ENCODE assay signal across 11 cellular contexts in the genomic region with DNA sequence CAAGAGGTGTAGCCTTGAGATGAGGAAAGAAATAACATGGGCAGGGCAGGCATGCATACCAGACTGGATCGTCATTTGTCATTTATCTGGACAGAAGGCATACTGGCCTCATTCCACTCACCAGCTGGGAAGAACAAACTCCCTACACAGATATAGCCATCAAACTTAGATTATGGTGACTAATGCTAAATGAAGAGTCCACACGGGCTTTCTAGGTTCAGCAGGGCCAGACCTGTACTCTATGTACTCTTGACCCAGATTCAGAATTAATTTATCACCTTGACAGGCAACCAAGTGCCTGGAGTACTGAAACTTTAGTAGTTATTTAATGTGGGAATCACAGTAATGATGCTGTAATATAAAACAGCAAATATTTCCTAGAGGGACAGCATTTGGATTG. TPM values are rescaled to one million over a fixed set of nuclear protein-coding genes. Genes with fewer than 3 reads are reported as not detected.
DNase-seq lines count a peak whose midpoint lies in the region; FAIRE-seq and TF ChIP-seq lines count a peak whose summit lies in the region.
"Had no signal": no experiment of that assay in that cellular context is flagged by ENCODE, and none has a peak within 500 bp of the region (broad histone marks: within the 10 kb centered on the region; RNA-seq: fewer than 3 reads in every experiment).

No MANE protein-coding gene starts in this region.

- no peak overlapping the region for H3K4me3 ChIP-seq in astrocyte of the spinal cord (ENCODE audit: low read depth, low read length)
- no peak overlapping the region for H3K4me3 ChIP-seq in keratinocyte (ENCODE audit: control insufficient read depth in 2 of 3, extremely low read depth in 1 of 3, insufficient read depth in 2 of 3, low read depth in 1 of 3, low read length in 3 of 3)

- DNase-seq in DMS 273 (lab: John Stamatoyannopoulos, UW; ENCODE audit: unreplicated experiment): peak; percentile 63
- no peak for DNase-seq in DMS 273 treated with DMSO at 0.1 percent for 48 hours (lab: John Stamatoyannopoulos, UW)
- DNase-seq in astrocyte of the spinal cord (ENCODE audit: low read depth, low spot score): peak; percentile 86
- DNase-seq in keratinocyte (ENCODE audit: low read depth, low spot score): peak; percentile 75
- no peak for DNase-seq in type B pancreatic cell (ENCODE audit: extremely low spot score, unreplicated experiment)
- DNase-seq in Kasumi-1 (lab: John Stamatoyannopoulos, UW): no peak
- no peak for DNase-seq in NCI-H2171 (lab: John Stamatoyannopoulos, UW)
- no peak for DNase-seq in activated CD4-positive, alpha-beta T cell treated with anti-CD3 and anti-CD28 coated beads, Interleukin-2, amount 50 U/mL, for 48 hours
- DNase-seq: activated CD4-positive, alpha-beta memory T cell treated with anti-CD3 and anti-CD28 coated beads, Interleukin-2, amount 10 ng/mL, durations not matched to agents 7 days and 5 days; NCI-H2107 had no signal

- H3K27me3 ChIP-seq in keratinocyte (ENCODE audit: control insufficient read depth, extremely low read depth, insufficient read depth, low read length): no peaks in the 10 kb centered on the region

- H3K9ac ChIP-seq in keratinocyte (ENCODE audit: control insufficient read depth, extremely low read depth, insufficient read depth, low read length): no peak overlapping the region

- H3K4me2 ChIP-seq in keratinocyte (ENCODE audit: control insufficient read depth, extremely low read depth, insufficient read depth, low read depth, low read length): peak overlapping the region; percentile 11

- in situ Hi-C loops in astrocyte of the spinal cord (cut with HindIII; ENCODE audit: low sequenced_read_pairs): no loop called here

- H3K27ac ChIP-seq in keratinocyte (ENCODE audit: control insufficient read depth, insufficient read depth, low read length): no peak overlapping the region
- H3K27ac ChIP-seq: 22Rv1 had no signal

- peaks cover 4% of the 10 kb centered on the region for H3K36me3 Mint-ChIP-seq in type B pancreatic cell

- peak overlapping the region; percentile 85 for H3K27ac Mint-ChIP-seq in type B pancreatic cell
- H3K27ac Mint-ChIP-seq: activated CD4-positive, alpha-beta memory T cell treated with anti-CD3 and anti-CD28 coated beads, Interleukin-2, amount 10 ng/mL, durations not matched to agents 7 days and 5 days had no signal

- H3K4me1 ChIP-seq in keratinocyte (ENCODE audit: control insufficient read depth, extremely low read depth, insufficient read depth, low read length): peaks cover 41% of the 10 kb centered on the region

- H3K79me2 ChIP-seq in keratinocyte (ENCODE audit: control insufficient read depth, insufficient read depth, low read length): peaks cover 53% of the 10 kb centered on the region

- peaks cover 4% of the 10 kb centered on the region for H3K9me1 ChIP-seq in keratinocyte (ENCODE audit: control insufficient read depth, extremely low read depth, insufficient read depth, low read length)

- no peak for TF ChIP-seq CTCF in astrocyte of the spinal cord (IDR thresholded peaks at IDR 0.05; ENCODE audit: low read depth, low read length)
- TF ChIP-seq CTCF in keratinocyte (optimal IDR thresholded peaks at IDR 0.05 in 1 of 3, IDR thresholded peaks at IDR 0.05 in 1 of 3, conservative IDR thresholded peaks at IDR 0.05 in 1 of 3; ENCODE audit: extremely low read depth in 1 of 3, insufficient read depth in 2 of 3, low read length in 3 of 3): no peak
- TF ChIP-seq CTCF in type B pancreatic cell (conservative IDR thresholded peaks at IDR 0.05): no peak

- peak; percentile 94 for FAIRE-seq in keratinocyte (lab: Jason Lieb, UNC)

- H3K9me3 ChIP-seq in keratinocyte (ENCODE audit: control insufficient read depth, low read depth, low read length): no peaks in the 10 kb centered on the region

- no peaks in the 10 kb centered on the region for H4K20me1 ChIP-seq in keratinocyte (ENCODE audit: control insufficient read depth, extremely low read depth, insufficient read depth, low read length)

- H3K36me3 ChIP-seq in keratinocyte (ENCODE audit: control insufficient read depth in 2 of 2, extremely low read depth in 1 of 2, insufficient read depth in 2 of 2, low read length in 2 of 2): no peaks in the 10 kb centered on the region

- H2AFZ ChIP-seq in keratinocyte (ENCODE audit: control insufficient read depth, low read length): no peak overlapping the region

- H3K9me3 Mint-ChIP-seq in type B pancreatic cell: no peaks in the 10 kb centered on the region
- H3K9me3 Mint-ChIP-seq: activated CD4-positive, alpha-beta memory T cell treated with anti-CD3 and anti-CD28 coated beads, Interleukin-2, amount 10 ng/mL, durations not matched to agents 7 days and 5 days had no signal

- H3K4me1 Mint-ChIP-seq in type B pancreatic cell (ENCODE audit: unreplicated experiment): peaks cover 22% of the 10 kb centered on the region
- H3K4me1 Mint-ChIP-seq: activated CD4-positive, alpha-beta memory T cell treated with anti-CD3 and anti-CD28 coated beads, Interleukin-2, amount 10 ng/mL, durations not matched to agents 7 days and 5 days had no signal

- dilution Hi-C loops in keratinocyte (cut with MboI; ENCODE audit: extremely low pct_ligation_motif_present, low sequenced_read_pairs): no loop called here

- no peak overlapping the region for H3K4me3 Mint-ChIP-seq in type B pancreatic cell
- H3K4me3 Mint-ChIP-seq: activated CD4-positive, alpha-beta memory T cell treated with anti-CD3 and anti-CD28 coated beads, Interleukin-2, amount 10 ng/mL, durations not matched to agents 7 days and 5 days had no signal

- peaks cover 5% of the 10 kb centered on the region for H3K27me3 Mint-ChIP-seq in type B pancreatic cell

RNA-seq across cellular contexts. Expression of a gene that starts 15.3 kb away (rescaled TPM):
- 0.80 to 3.1 TPM (median 1.5 TPM) in 3 replicates for polyA plus RNA-seq in keratinocyte
- 3.5 TPM for polyA plus RNA-seq in keratinocyte (2011; ENCODE audit: low read depth)
- polyA plus RNA-seq in keratinocyte (2011; cell fraction: cytosol; rRNA removed): 0.27 and 0.63 TPM in 2 replicates
- 3.5 and 3.6 TPM in 2 replicates for polyA plus RNA-seq in keratinocyte (2011; cell fraction: nucleus; rRNA removed)
- polyA plus RNA-seq in keratinocyte (2012; ENCODE audit: low replicate concordance): 0.79 and 1.9 TPM in 2 replicates
- polyA minus RNA-seq in keratinocyte: 5.1 to 7.7 TPM (median 7.5 TPM) in 3 replicates
- not detected for polyA minus RNA-seq in keratinocyte (2011; cell fraction: cytosol; rRNA and poly(A)+ RNA removed)
- polyA minus RNA-seq in keratinocyte (2011; cell fraction: nucleus; rRNA and poly(A)+ RNA removed): 7.0 and 22.3 TPM in 2 replicates
- total RNA-seq in type B pancreatic cell (ENCODE audit: low replicate concordance): 0.43 and 13.3 TPM in 2 replicates

Comparison
In these comparisons a context has a peak if more than half of its experiments do, and no peak if none do; other contexts are left out.
1. DNase-seq: peak in DMS 273 (single experiment), astrocyte of the spinal cord (single experiment) and keratinocyte (single experiment); none in DMS 273 treated with DMSO at 0.1 percent for 48 hours (single experiment), type B pancreatic cell (single experiment), Kasumi-1 (0 of 2), NCI-H2171 (single experiment) and activated CD4-positive, alpha-beta T cell treated with anti-CD3 and anti-CD28 coated beads, Interleukin-2, amount 50 U/mL, for 48 hours (0 of 2).